16 cellular contexts compared by ENCODE assay signal in the genomic region with DNA sequence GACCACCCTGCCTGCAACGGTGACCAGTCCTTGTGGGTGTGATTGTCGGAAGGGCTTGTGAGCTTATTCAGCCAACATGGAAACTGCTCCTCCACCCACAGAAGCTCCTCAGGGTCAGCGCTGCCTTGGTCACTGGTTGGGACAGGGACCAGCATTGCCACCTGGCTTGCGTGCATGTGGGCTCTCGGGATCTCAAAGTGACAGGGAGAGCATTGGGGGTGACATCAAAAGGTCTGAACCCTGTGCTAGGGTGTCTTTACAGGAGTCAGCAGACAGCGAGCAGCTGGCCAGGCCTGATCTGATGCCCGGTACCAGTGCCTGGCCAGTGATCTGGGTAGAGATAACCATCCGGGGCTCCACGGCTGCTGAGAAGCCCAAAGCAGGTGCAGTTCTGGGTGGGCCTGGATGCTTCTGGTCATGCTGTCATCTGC.
DNase-seq lines count a peak whose midpoint lies in the region; ATAC-seq and TF ChIP-seq lines count a peak whose summit lies in the region.
"Had no signal": no experiment of that assay in that cellular context is flagged by ENCODE, and none has a peak within 500 bp of the region (broad histone marks: within the 10 kb centered on the region; RNA-seq: fewer than 3 reads in every experiment).

No MANE protein-coding gene starts in this region.

- 81 to 84% methylated on average over 9 of the region's 9 CpGs for WGBS in heart right ventricle, 2 donors
- 93% methylated on average over 9 of the region's 9 CpGs; no CpG with 5 or more reads in 1 of the 2 donors for WGBS in transverse colon (ENCODE audit: low coverage in 1 of 2), 2 donors

- TF ChIP-seq CTCF in heart right ventricle (IDR thresholded peaks at IDR 0.05), result no peak
- no peak for TF ChIP-seq CTCF in chondrocyte (IDR thresholded peaks at IDR 0.05)
- TF ChIP-seq CTCF in neural progenitor cell (IDR thresholded peaks at IDR 0.05), result no peak
- TF ChIP-seq CTCF in transverse colon (IDR thresholded peaks at IDR 0.05), result no peak

- H3K4me1 Mint-ChIP-seq in chondrocyte (ENCODE audit: low read depth) (peaks cover 1% of the 10 kb centered on the region), neural progenitor cell (peaks cover 28% of the 10 kb centered on the region)

- H3K79me2 ChIP-seq in neural progenitor cell (ENCODE audit: low read depth), result no peaks in the 10 kb centered on the region

- no peak overlapping the region for H3K27ac Mint-ChIP-seq in chondrocyte (ENCODE audit: unreplicated experiment)
- H3K27ac Mint-ChIP-seq in neural progenitor cell, result peak overlapping the region; percentile 33
- H3K27ac Mint-ChIP-seq: CD8-positive, alpha-beta memory T cell had no signal

- no peak for TF ChIP-seq POLR2A in transverse colon (IDR thresholded peaks at IDR 0.05)

- H3K4me3 Mint-ChIP-seq in chondrocyte (ENCODE audit: unreplicated experiment) (no peak overlapping the region), neural progenitor cell (no peak overlapping the region)
- H3K4me3 Mint-ChIP-seq: CD8-positive, alpha-beta memory T cell had no signal

- H2AFZ ChIP-seq in neural progenitor cell (replicated peaks), result no peak overlapping the region

- ATAC-seq in Right ventricle myocardium superior (ENCODE audit: poor library complexity) (no peak), heart right ventricle (no peak)

- H3F3A ChIP-seq in neural progenitor cell (ENCODE audit: low read depth), result peaks cover 11% of the 10 kb centered on the region

- no peak overlapping the region for H3K4me2 ChIP-seq in neural progenitor cell
- H3K4me2 ChIP-seq: BLaER1 had no signal

- no peak for TF ChIP-seq EP300 in transverse colon (IDR thresholded peaks at IDR 0.05; ENCODE audit: low read depth)

- H3K27me3 ChIP-seq in heart right ventricle (peaks cover 0 to 26% (median 15%) of the 10 kb centered on the region in 7 donors), neural progenitor cell (no peaks in the 10 kb centered on the region), transverse colon (peaks cover 2% of the 10 kb centered on the region)
- H3K27me3 ChIP-seq: BLaER1 had no signal

- H3K27me3 Mint-ChIP-seq in chondrocyte (ENCODE audit: low read depth) (peaks cover 5% of the 10 kb centered on the region), neural progenitor cell (ENCODE audit: insufficient read depth, low read depth) (peaks cover 7% of the 10 kb centered on the region)

- H3K9ac ChIP-seq in neural progenitor cell, result no peak overlapping the region
- H3K9ac ChIP-seq: BLaER1 had no signal

- in situ Hi-C loops in transverse colon (cut with MboI; ENCODE audit: low pct_ligation_motif_present in 1 of 4, low pct_unique_long_range_greater_than_20kb in 1 of 4, low sequenced_read_pairs in 3 of 4), result no loop called here

- H3K9me3 ChIP-seq in heart right ventricle (no peaks in the 10 kb centered on the region), neural progenitor cell (ENCODE audit: low read depth) (no peaks in the 10 kb centered on the region), transverse colon (no peaks in the 10 kb centered on the region)
- H3K9me3 ChIP-seq: BLaER1, Caco-2 had no signal

- H3K4me3 ChIP-seq in heart right ventricle (no peak overlapping the region), neural progenitor cell (no peak overlapping the region), transverse colon (no peak overlapping the region)
- H3K4me3 ChIP-seq: BLaER1 had no signal

- H3K27ac ChIP-seq in heart right ventricle, result no peak overlapping the region
- no peak overlapping the region for H3K27ac ChIP-seq in neural progenitor cell
- H3K27ac ChIP-seq in transverse colon, result no peak overlapping the region
- H3K27ac ChIP-seq: BLaER1, HL-60 had no signal

- H3K36me3 Mint-ChIP-seq in chondrocyte (ENCODE audit: low read depth) (no peaks in the 10 kb centered on the region), neural progenitor cell (no peaks in the 10 kb centered on the region)
- H3K36me3 Mint-ChIP-seq: CD8-positive, alpha-beta memory T cell had no signal

- H3K4me1 ChIP-seq in heart right ventricle (peaks cover 0 to 2% (median 0%) of the 10 kb centered on the region in 9 donors), neural progenitor cell (peaks cover 11% of the 10 kb centered on the region), transverse colon (peaks cover 0 to 2% (median 0%) of the 10 kb centered on the region in 4 donors)
- H3K4me1 ChIP-seq: Caco-2 had no signal

- intact Hi-C loops in Right ventricle myocardium superior (cut with DNase I), result no loop called here
- intact Hi-C loops in heart right ventricle (cut with DNase I), result loop anchor here in 1 of 10 donors (10.0 kb wide), 1 partner anchor 60 kb away; no protein-coding TSS in a partner anchor
- intact Hi-C loops in transverse colon (cut with DNase I; ENCODE audit: low total_unique reads), result no loop called here

- no peaks in the 10 kb centered on the region for H4K20me1 ChIP-seq in neural progenitor cell (ENCODE audit: low read depth)
- H4K20me1 ChIP-seq: BLaER1 had no signal

- no peaks in the 10 kb centered on the region for H3K9me3 Mint-ChIP-seq in chondrocyte (ENCODE audit: low read depth)
- no peaks in the 10 kb centered on the region for H3K9me3 Mint-ChIP-seq in neural progenitor cell
- H3K9me3 Mint-ChIP-seq: CD8-positive, alpha-beta memory T cell had no signal

- H3K36me3 ChIP-seq in heart right ventricle (no peaks in the 10 kb centered on the region), neural progenitor cell (no peaks in the 10 kb centered on the region), transverse colon (no peaks in the 10 kb centered on the region)
- H3K36me3 ChIP-seq: BLaER1 had no signal

- DNase-seq in Right ventricle myocardium superior (peak; percentile 25), heart right ventricle (no peak), chondrocyte (ENCODE audit: low spot score) (peak; percentile 72), neural progenitor cell (ENCODE audit: low spot score) (no peak), GM19240 (ENCODE audit: insufficient read length, low spot score) (no peak), transverse colon (no peak), HuH-7 (ENCODE audit: low spot score) (no peak)
- DNase-seq: 8988T; AML-193; Caco-2; CD8-positive, alpha-beta memory T cell; DND-41; GDM1; GOT3 had no signal

Comparison
In these comparisons a context has a peak if more than half of its experiments do, and no peak if none do; other contexts are left out.
1. DNase-seq: peak in Right ventricle myocardium superior (single experiment) and chondrocyte (single experiment); none in heart right ventricle (0 of 2), neural progenitor cell (single experiment), GM19240 (single experiment), transverse colon (single experiment) and HuH-7 (single experiment).